Comparison of ENCODE assay signal across 20 cellular contexts in genomic region chr7:155751409-155751808, GRCh38.
"Had no signal": no experiment of that assay in that cellular context is flagged by ENCODE, and none has a peak within 500 bp of the region (broad histone marks: within the 10 kb centered on the region; RNA-seq: fewer than 3 reads in every experiment).

No MANE protein-coding gene starts in this region.

- DNase-seq: activated B cell treated with CpG ODN at 0.5 μM for 24 hours; activated CD4-positive, alpha-beta T cell treated with anti-CD3 and anti-CD28 coated beads for 36 hours; activated CD4-positive, alpha-beta T cell treated with anti-CD3 and anti-CD28 coated beads, Interleukin-2, amount 50 U/mL, for 48 hours; activated naive CD4-positive, alpha-beta T cell; activated naive CD8-positive, alpha-beta T cell treated with anti-CD3 and anti-CD28 coated beads, Interleukin-2, amount 10 ng/mL, durations not matched to agents 7 days and 5 days; amygdala; endodermal cell; esophagus squamous epithelium; gastrocnemius medialis; hippocampal formation; kidney glomerular epithelial cell; left ventricle myocardium inferior; stimulated activated CD4-positive, alpha-beta T cell treated with anti-CD3 and anti-CD28 coated beads, Interleukin-4, amount 100 ng/mL, for 24 hours; T-helper 1 cell; transverse colon had no signal

- H3K27ac Mint-ChIP-seq: activated CD4-positive, alpha-beta T cell treated with anti-CD3 and anti-CD28 coated beads for 36 hours; activated naive CD8-positive, alpha-beta T cell treated with anti-CD3 and anti-CD28 coated beads, Interleukin-2, amount 10 ng/mL, durations not matched to agents 7 days and 5 days; endodermal cell; mesothelial cell of epicardium had no signal

- ATAC-seq: activated CD4-positive, alpha-beta T cell treated with anti-CD3 and anti-CD28 coated beads for 36 hours; gastrocnemius medialis; natural killer cell treated with Interleukin-12 subunit alpha and Interleukin-12 subunit beta and Interleukin-15 and Interleukin-18, amount 100 ng/mL, for 72 hours had no signal

- H3K27me3 ChIP-seq: esophagus squamous epithelium, gastrocnemius medialis, right atrium auricular region, transverse colon had no signal

- H3K36me3 Mint-ChIP-seq: natural killer cell treated with Interleukin-12 subunit alpha and Interleukin-12 subunit beta and Interleukin-15 and Interleukin-18, amount 100 ng/mL, for 72 hours had no signal

- H3K4me3 ChIP-seq: coronary artery, esophagus squamous epithelium, gastrocnemius medialis, left ventricle myocardium inferior, prostate gland, right atrium auricular region, transverse colon had no signal

- H3K27me3 Mint-ChIP-seq: activated B cell treated with CpG ODN at 0.5 μM for 24 hours; activated CD4-positive, alpha-beta T cell treated with anti-CD3 and anti-CD28 coated beads for 36 hours; activated naive CD8-positive, alpha-beta T cell treated with anti-CD3 and anti-CD28 coated beads, Interleukin-2, amount 10 ng/mL, durations not matched to agents 7 days and 5 days; natural killer cell treated with Interleukin-12 subunit alpha and Interleukin-12 subunit beta and Interleukin-15 and Interleukin-18, amount 100 ng/mL, for 72 hours had no signal

- H3K4me3 Mint-ChIP-seq: activated B cell treated with CpG ODN at 0.5 μM for 24 hours; activated CD4-positive, alpha-beta T cell treated with anti-CD3 and anti-CD28 coated beads for 36 hours; activated naive CD8-positive, alpha-beta T cell treated with anti-CD3 and anti-CD28 coated beads, Interleukin-2, amount 10 ng/mL, durations not matched to agents 7 days and 5 days; endodermal cell; mesothelial cell of epicardium; natural killer cell treated with Interleukin-12 subunit alpha and Interleukin-12 subunit beta and Interleukin-15 and Interleukin-18, amount 100 ng/mL, for 72 hours had no signal

- H3K4me1 ChIP-seq: prostate gland had no signal

- H3K27ac ChIP-seq: coronary artery, esophagus squamous epithelium, gastrocnemius medialis, left ventricle myocardium inferior, prostate gland, right atrium auricular region had no signal

- H3K36me3 ChIP-seq: gastrocnemius medialis, prostate gland, right atrium auricular region had no signal

- H3K9me3 Mint-ChIP-seq: activated B cell treated with CpG ODN at 0.5 μM for 24 hours; activated naive CD8-positive, alpha-beta T cell treated with anti-CD3 and anti-CD28 coated beads, Interleukin-2, amount 10 ng/mL, durations not matched to agents 7 days and 5 days; mesothelial cell of epicardium; natural killer cell treated with Interleukin-12 subunit alpha and Interleukin-12 subunit beta and Interleukin-15 and Interleukin-18, amount 100 ng/mL, for 72 hours had no signal

- H3K9me3 ChIP-seq: esophagus squamous epithelium, gastrocnemius medialis, left ventricle myocardium inferior, prostate gland, right atrium auricular region, transverse colon had no signal
